Comparison of ENCODE assay signal across 9 cellular contexts in the genomic region with DNA sequence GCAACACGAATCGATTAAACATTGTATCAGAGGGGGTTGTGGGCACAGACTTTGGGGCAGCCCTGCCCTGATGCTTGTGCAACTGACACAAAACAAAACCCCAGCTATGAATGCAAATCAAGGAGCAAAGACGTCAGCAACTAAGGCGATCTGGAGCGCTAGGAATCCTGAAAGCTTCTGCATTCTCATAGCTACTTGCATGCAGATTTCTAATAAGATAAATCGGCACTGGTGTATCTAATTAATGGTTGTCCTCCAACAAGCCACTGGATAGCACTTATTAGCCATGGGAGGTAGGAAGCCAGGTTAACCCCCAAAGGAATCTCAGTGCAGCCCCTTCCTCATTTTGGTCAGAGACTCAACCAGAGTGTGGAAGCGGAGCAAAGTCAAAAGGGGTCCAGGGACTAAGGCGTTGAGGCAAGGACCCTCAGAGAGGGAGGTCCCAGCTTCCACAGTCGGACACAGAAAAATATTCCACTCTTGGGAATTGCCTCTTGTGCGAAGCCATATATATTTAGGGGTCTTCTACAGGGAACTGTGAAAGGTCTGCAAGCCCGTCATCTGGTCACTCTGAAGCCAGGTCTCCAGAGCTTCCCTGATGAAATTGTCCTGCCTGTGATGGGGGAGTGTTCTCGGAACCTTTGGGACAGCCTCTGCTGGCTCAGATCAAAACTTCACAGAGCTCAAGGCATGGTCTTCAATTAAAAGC.
A peak's percentile ranks its signal among the peaks of the same experiment; 100 is the strongest.
DNase-seq lines count a peak whose midpoint lies in the region; ATAC-seq and TF ChIP-seq lines count a peak whose summit lies in the region.
"Had no signal": no experiment of that assay in that cellular context is flagged by ENCODE, and none has a peak within 500 bp of the region (broad histone marks: within the 10 kb centered on the region; RNA-seq: fewer than 3 reads in every experiment).

No MANE protein-coding gene starts in this region.

- H3K36me3 Mint-ChIP-seq in MCF 10A (ENCODE audit: insufficient read depth, unreplicated experiment): no peaks in the 10 kb centered on the region
- no peaks in the 10 kb centered on the region for H3K36me3 Mint-ChIP-seq in chondrocyte (ENCODE audit: low read depth)
- no peaks in the 10 kb centered on the region for H3K36me3 Mint-ChIP-seq in mesothelial cell of epicardium
- no peaks in the 10 kb centered on the region for H3K36me3 Mint-ChIP-seq in type B pancreatic cell

- TF ChIP-seq CTCF in MCF 10A (IDR thresholded peaks at IDR 0.05; ENCODE audit: unreplicated experiment): no peak
- no peak for TF ChIP-seq CTCF in mammary epithelial cell (conservative IDR thresholded peaks at IDR 0.05 in 1 of 2, IDR thresholded peaks at IDR 0.05 in 1 of 2; ENCODE audit: extremely low read depth in 1 of 2, insufficient read depth in 1 of 2, low read depth in 1 of 2, low read length in 2 of 2)
- TF ChIP-seq CTCF in chondrocyte (IDR thresholded peaks at IDR 0.05): no peak
- TF ChIP-seq CTCF in mesothelial cell of epicardium (IDR thresholded peaks at IDR 0.05; ENCODE audit: unreplicated experiment): no peak
- TF ChIP-seq CTCF in type B pancreatic cell (conservative IDR thresholded peaks at IDR 0.05): no peak

- in situ Hi-C loops in mammary epithelial cell (cut with MboI; ENCODE audit: low sequenced_read_pairs in 2 of 2): no loop called here

- CTCF ChIA-PET in MCF 10A (lab: Yijun Ruan, JAX): interaction anchor here (0.6 kb wide), 1 partner anchor 16 kb away, joined by 3 read pairs; no protein-coding TSS in a partner anchor
- CTCF ChIA-PET in mammary epithelial cell (lab: Charles Lee; ENCODE audit: low non-redundant PET): no interaction called here

- dilution Hi-C loops in mammary epithelial cell (cut with HindIII; ENCODE audit: low sequenced_read_pairs): no loop called here

- ATAC-seq in left colon: no peak

- BruUV-seq in MCF 10A (replicated peaks; lab: Mats Ljungman, UMichigan) (no TSS peak), mammary epithelial cell (replicated peaks; lab: Mats Ljungman, UMichigan) (no TSS peak)

- DNase-seq in MCF 10A (ENCODE audit: unreplicated experiment) (peak; percentile 57), mammary epithelial cell (no peak), chondrocyte (ENCODE audit: low spot score) (no peak), mesothelial cell of epicardium (ENCODE audit: low spot score in 2 of 2, unreplicated experiment in 2 of 2) (no peak), type B pancreatic cell (ENCODE audit: extremely low spot score, unreplicated experiment) (no peak), left colon (no peak), Kasumi-1 (lab: John Stamatoyannopoulos, UW) (no peak), GDM1 (lab: John Stamatoyannopoulos, UW) (no peak)

- H3K9me3 ChIP-seq in mammary epithelial cell (replicated peaks; ENCODE audit: insufficient read depth, low read length): peaks cover 4% of the 10 kb centered on the region

- no peak overlapping the region for H2AFZ ChIP-seq in mammary epithelial cell (ENCODE audit: low read depth, low read length)

- peaks cover 8% of the 10 kb centered on the region for H3K27me3 ChIP-seq in mammary epithelial cell (ENCODE audit: insufficient read depth, low read length)

- WGBS in mammary epithelial cell (ENCODE audit: low coverage, missing lambda C conversion rate): 10% methylated on average over 11 of the region's 12 CpGs

- no peaks in the 10 kb centered on the region for H3K36me3 ChIP-seq in mammary epithelial cell (ENCODE audit: insufficient read depth, low read length)

- H3K9me3 Mint-ChIP-seq in MCF 10A (ENCODE audit: unreplicated experiment): no peaks in the 10 kb centered on the region
- no peaks in the 10 kb centered on the region for H3K9me3 Mint-ChIP-seq in chondrocyte (ENCODE audit: low read depth)
- peaks cover 7% of the 10 kb centered on the region for H3K9me3 Mint-ChIP-seq in mesothelial cell of epicardium
- H3K9me3 Mint-ChIP-seq in type B pancreatic cell: no peaks in the 10 kb centered on the region

- H3K4me3 ChIP-seq in mammary epithelial cell (replicated peaks in 1 of 3; ENCODE audit: insufficient read depth in 1 of 3, low read depth in 2 of 3, low read length in 3 of 3): no peak overlapping the region

- H3K79me2 ChIP-seq in mammary epithelial cell (ENCODE audit: insufficient read depth, low read length): no peaks in the 10 kb centered on the region

- POLR2A ChIA-PET in MCF 10A (lab: Yijun Ruan, JAX): interaction anchor here (0.6 to 1.6 kb wide), 6 partner anchors 12 to 260 kb away, joined by 3 to 5 read pairs (median 4); no protein-coding TSS in a partner anchor

- H3K27ac ChIP-seq in mammary epithelial cell (ENCODE audit: insufficient read depth, low read depth, low read length): no peak overlapping the region
- H3K27ac ChIP-seq: C4-2B had no signal

- H4K20me1 ChIP-seq in mammary epithelial cell (ENCODE audit: insufficient read depth, low read length): no peaks in the 10 kb centered on the region

- no peak overlapping the region for H3K9ac ChIP-seq in mammary epithelial cell (ENCODE audit: insufficient read depth, low read length)

- H3K27ac Mint-ChIP-seq in MCF 10A (ENCODE audit: low read depth, unreplicated experiment) (no peak overlapping the region), chondrocyte (ENCODE audit: unreplicated experiment) (peak overlapping the region; percentile 67), mesothelial cell of epicardium (peak overlapping the region; percentile 80), type B pancreatic cell (peak overlapping the region; percentile 50)

- intact Hi-C loops in MCF 10A (cut with micrococcal nuclease): no loop called here
- intact Hi-C loops in mammary epithelial cell (cut with micrococcal nuclease): no loop called here
- intact Hi-C loops in left colon (cut with DNase I, micrococcal nuclease): loop anchor here in 1 of 2 donors (10.0 kb wide), 1 partner anchor 122 kb away; no protein-coding TSS in a partner anchor

- H3K4me3 Mint-ChIP-seq in MCF 10A (ENCODE audit: unreplicated experiment) (peak overlapping the region; percentile 39), chondrocyte (ENCODE audit: unreplicated experiment) (peak overlapping the region; percentile 66), mesothelial cell of epicardium (peak overlapping the region; percentile 66), type B pancreatic cell (peak overlapping the region; percentile 83)

- H3K27me3 Mint-ChIP-seq in MCF 10A (ENCODE audit: insufficient read depth, unreplicated experiment) (no peaks in the 10 kb centered on the region), chondrocyte (ENCODE audit: low read depth) (peaks cover 10% of the 10 kb centered on the region), mesothelial cell of epicardium (ENCODE audit: low read depth) (peaks cover 63% of the 10 kb centered on the region), type B pancreatic cell (peaks cover 72% of the 10 kb centered on the region)

- no peaks in the 10 kb centered on the region for H3K4me1 ChIP-seq in mammary epithelial cell (ENCODE audit: insufficient read depth, low read length)

- peaks cover 5% of the 10 kb centered on the region for H3K4me1 Mint-ChIP-seq in MCF 10A (ENCODE audit: insufficient read depth, unreplicated experiment)
- H3K4me1 Mint-ChIP-seq in chondrocyte (ENCODE audit: low read depth): peaks cover 39% of the 10 kb centered on the region
- H3K4me1 Mint-ChIP-seq in mesothelial cell of epicardium: peaks cover 48% of the 10 kb centered on the region
- peaks cover 36% of the 10 kb centered on the region for H3K4me1 Mint-ChIP-seq in type B pancreatic cell (ENCODE audit: unreplicated experiment)

- no peak overlapping the region for H3K4me2 ChIP-seq in mammary epithelial cell (ENCODE audit: insufficient read depth, low read depth, low read length)
